Comparison of ENCODE assay signal across 8 cellular contexts in genomic region chr11:73335204-73335923, GRCh38. TPM values are rescaled to one million over a fixed set of nuclear protein-coding genes. Genes with fewer than 3 reads are reported as not detected.
DNase-seq lines count a peak whose midpoint lies in the region; ATAC-seq and TF ChIP-seq lines count a peak whose summit lies in the region.

No MANE protein-coding gene starts in this region.

- no peaks in the 10 kb centered on the region for H3K9me3 Mint-ChIP-seq in natural killer cell
- H3K9me3 Mint-ChIP-seq in stimulated activated memory B cell treated with anti-CD40 and anti-IgM and Interleukin-4, amounts not matched to agents 10 μg/mL and 1 μg/mL and 100 μg/mL, for 72 hours = no peaks in the 10 kb centered on the region

- peak; percentile 98 for TF ChIP-seq CTCF in natural killer cell (IDR thresholded peaks at IDR 0.05)

- DNase-seq in COLO668 (lab: John Stamatoyannopoulos, UW; ENCODE audit: unreplicated experiment) (peak; percentile 58), OCI-M2 (lab: John Stamatoyannopoulos, UW; ENCODE audit: unreplicated experiment) (peak; percentile 13), activated T-cell treated with anti-CD3 and anti-CD28 coated beads for 4 hours (peak; percentile 77), natural killer cell (peak; percentile 76)

- ATAC-seq in esophagus mucosa (peak; percentile 61), natural killer cell (peak; percentile 79 to 96 (median 93)), HG02678 (IDR thresholded peaks at IDR 0.05; ENCODE audit: unreplicated experiment) (no peak)
- peak; percentile 62 for ATAC-seq in stimulated activated memory B cell treated with anti-CD40 and anti-IgM and Interleukin-4, amounts not matched to agents 10 μg/mL and 1 μg/mL and 100 μg/mL, for 72 hours

- intact Hi-C loops in natural killer cell (cut with micrococcal nuclease) = loop anchor here (1.0 to 2.0 kb wide), 3 partner anchors 28 to 145 kb away; no protein-coding TSS in a partner anchor

- no peaks in the 10 kb centered on the region for H3K36me3 Mint-ChIP-seq in natural killer cell
- peaks cover 2% of the 10 kb centered on the region for H3K36me3 Mint-ChIP-seq in stimulated activated memory B cell treated with anti-CD40 and anti-IgM and Interleukin-4, amounts not matched to agents 10 μg/mL and 1 μg/mL and 100 μg/mL, for 72 hours

- peak; percentile 95 for TF ChIP-seq RAD21 in Ishikawa (IDR thresholded peaks at IDR 0.05; ENCODE audit: low read depth)

- no peak for TF ChIP-seq EP300 in Ishikawa (IDR thresholded peaks at IDR 0.05; ENCODE audit: borderline replicate concordance)

- H3K4me1 Mint-ChIP-seq in natural killer cell = no peaks in the 10 kb centered on the region
- H3K4me1 Mint-ChIP-seq in stimulated activated memory B cell treated with anti-CD40 and anti-IgM and Interleukin-4, amounts not matched to agents 10 μg/mL and 1 μg/mL and 100 μg/mL, for 72 hours = peaks cover 31% of the 10 kb centered on the region

- no peak overlapping the region for H3K27ac Mint-ChIP-seq in natural killer cell
- no peak overlapping the region for H3K27ac Mint-ChIP-seq in stimulated activated memory B cell treated with anti-CD40 and anti-IgM and Interleukin-4, amounts not matched to agents 10 μg/mL and 1 μg/mL and 100 μg/mL, for 72 hours

- H3K4me3 Mint-ChIP-seq in natural killer cell = no peak overlapping the region
- H3K4me3 Mint-ChIP-seq in stimulated activated memory B cell treated with anti-CD40 and anti-IgM and Interleukin-4, amounts not matched to agents 10 μg/mL and 1 μg/mL and 100 μg/mL, for 72 hours = no peak overlapping the region

- peaks cover 0 to 3% of the 10 kb centered on the region in 2 donors for H3K27me3 Mint-ChIP-seq in natural killer cell (ENCODE audit: low read depth in 2 of 2)
- H3K27me3 Mint-ChIP-seq in stimulated activated memory B cell treated with anti-CD40 and anti-IgM and Interleukin-4, amounts not matched to agents 10 μg/mL and 1 μg/mL and 100 μg/mL, for 72 hours = peaks cover 10% of the 10 kb centered on the region

TF ChIP-seq in Ishikawa, 13 proteins besides CTCF, POLR2A, EP300 and RAD21:
- TF ChIP-seq NFIC (IDR thresholded peaks at IDR 0.05) = no peak
- TF ChIP-seq MAX (IDR thresholded peaks at IDR 0.05) = peak; percentile 45; the same call in 1 of the 2 replicates
- no peak for TF ChIP-seq TAF1 (IDR thresholded peaks at IDR 0.05; ENCODE audit: low read depth)
- TF ChIP-seq CREB1 (IDR thresholded peaks at IDR 0.05; ENCODE audit: low read depth) = no peak
- TF ChIP-seq TEAD4 (IDR thresholded peaks at IDR 0.05) = no peak
- no peak for TF ChIP-seq USF1 (IDR thresholded peaks at IDR 0.05)

RNA-seq across cellular contexts. Expression of gene ARHGEF17, which starts 27.3 kb away (rescaled TPM):
- total RNA-seq in esophagus mucosa (5.4 TPM), natural killer cell (under 1 TPM; 0.02 to 0.88 (median 0.50) TPM)

RNA-seq across cellular contexts. Expression of gene RELT, which starts 40.8 kb away (rescaled TPM):
- total RNA-seq in esophagus mucosa = 3.9 TPM
- total RNA-seq in natural killer cell = 100 to 1,000 TPM; 132 to 264 (median 151) TPM

Comparison
In these comparisons a context has a peak if more than half of its experiments do, and no peak if none do; other contexts are left out.
1. DNase-seq: peak in every context shown above with its lines; median percentile 77 in activated T-cell treated with anti-CD3 and anti-CD28 coated beads for 4 hours; 76 in natural killer cell; 58 in COLO668; 13 in OCI-M2.
2. RNA of gene RELT, which starts 40.8 kb away (total RNA-seq): 132 to 264 TPM in natural killer cell; 3.9 TPM in esophagus mucosa (single experiment); every median in the first group is over 10 times any median in the second.